8 cellular contexts compared by ENCODE assay signal in the genomic region with DNA sequence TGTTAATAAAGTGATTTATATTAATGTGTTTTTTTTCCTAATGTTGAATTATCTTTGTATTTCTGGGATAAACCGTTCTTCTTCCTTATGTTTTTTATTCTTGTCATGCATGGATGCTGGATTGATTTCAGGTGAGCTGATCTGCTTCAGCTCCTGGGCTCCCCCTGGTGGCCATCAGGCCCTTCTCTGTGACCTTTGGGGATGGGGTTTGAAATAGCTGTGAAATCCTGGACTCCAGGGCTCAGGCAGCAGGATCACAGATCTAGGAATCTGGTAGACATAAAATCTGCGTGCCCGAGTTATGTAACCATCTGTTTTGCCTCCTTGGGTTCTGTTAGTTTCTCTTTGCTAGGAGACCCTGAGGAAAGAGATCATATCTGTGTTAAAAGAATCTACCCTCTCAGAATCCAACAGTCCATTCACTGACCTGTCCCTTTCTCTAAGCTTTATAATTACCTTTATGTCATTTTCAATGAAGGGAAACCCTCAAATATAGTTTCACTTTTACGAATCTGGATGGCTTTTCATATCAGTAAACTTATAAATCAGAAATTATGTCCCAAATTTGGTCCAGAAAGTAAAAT. TPM values are rescaled to one million over a fixed set of nuclear protein-coding genes. Genes with fewer than 3 reads are reported as not detected.
DNase-seq lines count a peak whose midpoint lies in the region; ATAC-seq, FAIRE-seq and TF ChIP-seq lines count a peak whose summit lies in the region.

No MANE protein-coding gene starts in this region.

- H3K27ac Mint-ChIP-seq in WTC11, result no peak overlapping the region

- no peak overlapping the region for H3K4me3 Mint-ChIP-seq in WTC11

- DNase-seq in NCI-H1436 (lab: John Stamatoyannopoulos, UW) (peak; percentile 58), NCI-H1436 treated with DMSO at 0.1 percent for 48 hours (lab: John Stamatoyannopoulos, UW) (no peak), NCI-H2171 treated with DMSO at 0.1 percent for 48 hours (lab: John Stamatoyannopoulos, UW) (peak; percentile 67), WTC11 (ENCODE audit: low spot score) (peak; percentile 87), cardiac fibroblast (ENCODE audit: low read depth in 2 of 2) (peak; percentile 82 to 83), keratinocyte (ENCODE audit: low read depth, low spot score) (no peak)
- peak; percentile 62 to 76 (median 72) for DNase-seq in stimulated activated CD4-positive, alpha-beta T cell treated with anti-CD3 and anti-CD28 coated beads, Interleukin-1b, Interleukin-23, amount 100 ng/mL, for 24 hours (ENCODE audit: low read depth in 4 of 4, low spot score in 1 of 4)

- H2AFZ ChIP-seq in keratinocyte (ENCODE audit: control insufficient read depth, low read length), result no peak overlapping the region

- peak; percentile 92 for FAIRE-seq in keratinocyte (lab: Jason Lieb, UNC)

- no peaks in the 10 kb centered on the region for H3K9me3 ChIP-seq in keratinocyte (ENCODE audit: control insufficient read depth, low read depth, low read length)

- peak; percentile 88 for ATAC-seq in WTC11
- no peak for ATAC-seq in GM19035 (IDR thresholded peaks at IDR 0.05; ENCODE audit: unreplicated experiment)

- H3K9ac ChIP-seq in keratinocyte (ENCODE audit: control insufficient read depth, extremely low read depth, insufficient read depth, low read length), result no peak overlapping the region

- no peaks in the 10 kb centered on the region for H3K36me3 ChIP-seq in keratinocyte (ENCODE audit: control insufficient read depth in 2 of 2, extremely low read depth in 1 of 2, insufficient read depth in 2 of 2, low read length in 2 of 2)

- CTCF ChIA-PET in WTC11 (lab: Charles Lee), result interaction anchor here (0.5 to 3.0 kb wide), 62 partner anchors 9 to 328 kb away, joined by 3 to 136 read pairs (median 5); partner anchors contain the start of genes ARHGEF39, CCDC107, CREB3 and FAM221B

- no peaks in the 10 kb centered on the region for H4K20me1 ChIP-seq in keratinocyte (ENCODE audit: control insufficient read depth, extremely low read depth, insufficient read depth, low read length)

- POLR2A ChIA-PET in WTC11 (lab: Charles Lee), result interaction anchor here (0.5 to 1.0 kb wide), 3 partner anchors 92 to 205 kb away, joined by 3 to 4 read pairs (median 3); partner anchors contain the start of gene TLN1

- H3K27me3 ChIP-seq in keratinocyte (ENCODE audit: control insufficient read depth, extremely low read depth, insufficient read depth, low read length), result no peaks in the 10 kb centered on the region

- H3K4me1 Mint-ChIP-seq in WTC11, result no peaks in the 10 kb centered on the region

- H3K9me3 Mint-ChIP-seq in WTC11, result peaks cover 6% of the 10 kb centered on the region

- dilution Hi-C loops in keratinocyte (cut with MboI; ENCODE audit: extremely low pct_ligation_motif_present, low sequenced_read_pairs), result no loop called here

- H3K4me1 ChIP-seq in keratinocyte (ENCODE audit: control insufficient read depth, extremely low read depth, insufficient read depth, low read length), result no peaks in the 10 kb centered on the region

- no peaks in the 10 kb centered on the region for H3K79me2 ChIP-seq in keratinocyte (ENCODE audit: control insufficient read depth, insufficient read depth, low read length)

- H3K27me3 Mint-ChIP-seq in WTC11 (ENCODE audit: low read depth), result peaks cover 6% of the 10 kb centered on the region

- no peaks in the 10 kb centered on the region for H3K9me1 ChIP-seq in keratinocyte (ENCODE audit: control insufficient read depth, extremely low read depth, insufficient read depth, low read length)

- peak; percentile 87 for TF ChIP-seq CTCF in WTC11 (IDR thresholded peaks at IDR 0.05)
- TF ChIP-seq CTCF in cardiac fibroblast (IDR thresholded peaks at IDR 0.05; ENCODE audit: low read depth, low read length), result peak; percentile 96
- TF ChIP-seq CTCF in keratinocyte (optimal IDR thresholded peaks at IDR 0.05 in 1 of 3, IDR thresholded peaks at IDR 0.05 in 1 of 3, conservative IDR thresholded peaks at IDR 0.05 in 1 of 3; ENCODE audit: extremely low read depth in 1 of 3, insufficient read depth in 2 of 3, low read length in 3 of 3), result peak; percentile 86 to 98 (median 92)

- H3K36me3 Mint-ChIP-seq in WTC11, result peaks cover under 1% of the 10 kb centered on the region; the same call in 1 of the 2 replicates

- no peak overlapping the region for H3K4me2 ChIP-seq in keratinocyte (ENCODE audit: control insufficient read depth, extremely low read depth, insufficient read depth, low read depth, low read length)

- no peak overlapping the region for H3K27ac ChIP-seq in keratinocyte (ENCODE audit: control insufficient read depth, insufficient read depth, low read length)

- H3K4me3 ChIP-seq in cardiac fibroblast (replicated peaks in 1 of 2; ENCODE audit: low read depth in 2 of 2, low read length in 2 of 2) (no peak overlapping the region), keratinocyte (ENCODE audit: control insufficient read depth in 2 of 3, extremely low read depth in 1 of 3, insufficient read depth in 2 of 3, low read depth in 1 of 3, low read length in 3 of 3) (no peak overlapping the region)

TF ChIP-seq in WTC11, 78 proteins besides CTCF, POLR2A, EP300 and RAD21 (continues in another document):
- no peak for TF ChIP-seq JAZF1 (CRISPR knock-in tag; IDR thresholded peaks at IDR 0.05)
- TF ChIP-seq TEAD1 (CRISPR knock-in tag; IDR thresholded peaks at IDR 0.05), result no peak
- TF ChIP-seq STAT6 (CRISPR knock-in tag; conservative IDR thresholded peaks at IDR 0.05; ENCODE audit: low read depth), result no peak
- no peak for TF ChIP-seq HMGA2 (CRISPR knock-in tag; IDR thresholded peaks at IDR 0.05)

RNA-seq across cellular contexts. Expression of gene OR13J1, which starts 12.2 kb away (rescaled TPM):
- not detected in 3 replicates for total RNA-seq in WTC11 (2021)
- polyA plus RNA-seq in keratinocyte, result not detected in 3 replicates
- not detected for polyA plus RNA-seq in keratinocyte (2011; ENCODE audit: low read depth)
- polyA plus RNA-seq in keratinocyte (2011; cell fraction: cytosol; rRNA removed), result not detected in 2 replicates
- not detected in 2 replicates for polyA plus RNA-seq in keratinocyte (2011; cell fraction: nucleus; rRNA removed)
- not detected in 2 replicates for polyA plus RNA-seq in keratinocyte (2012; ENCODE audit: low replicate concordance)
- not detected in 3 replicates for polyA minus RNA-seq in keratinocyte
- polyA minus RNA-seq in keratinocyte (2011; cell fraction: cytosol; rRNA and poly(A)+ RNA removed), result not detected
- polyA minus RNA-seq in keratinocyte (2011; cell fraction: nucleus; rRNA and poly(A)+ RNA removed), result not detected in 2 replicates

RNA-seq across cellular contexts. Expression of gene HRCT1, which starts 23.6 kb away (rescaled TPM):
- total RNA-seq in WTC11 (2021), result 0.41 TPM in 1 of 3 replicates, not detected in the others
- not detected in 3 replicates for polyA plus RNA-seq in keratinocyte
- not detected for polyA plus RNA-seq in keratinocyte (2011; ENCODE audit: low read depth)
- not detected in 2 replicates for polyA plus RNA-seq in keratinocyte (2011; cell fraction: cytosol; rRNA removed)
- polyA plus RNA-seq in keratinocyte (2011; cell fraction: nucleus; rRNA removed), result not detected in 2 replicates
- polyA plus RNA-seq in keratinocyte (2012; ENCODE audit: low replicate concordance), result not detected in 2 replicates
- not detected in 3 replicates for polyA minus RNA-seq in keratinocyte
- not detected for polyA minus RNA-seq in keratinocyte (2011; cell fraction: cytosol; rRNA and poly(A)+ RNA removed)
- polyA minus RNA-seq in keratinocyte (2011; cell fraction: nucleus; rRNA and poly(A)+ RNA removed), result not detected in 2 replicates

RNA-seq across cellular contexts. Expression of gene SPAAR, which starts 26.9 kb away (rescaled TPM):
- 0.23 to 0.33 TPM in 2 of 3 replicates, not detected in the other for total RNA-seq in WTC11 (2021)
- not detected in 3 replicates for polyA plus RNA-seq in keratinocyte
- not detected for polyA plus RNA-seq in keratinocyte (2011; ENCODE audit: low read depth)
- not detected in 2 replicates for polyA plus RNA-seq in keratinocyte (2011; cell fraction: cytosol; rRNA removed)
- polyA plus RNA-seq in keratinocyte (2011; cell fraction: nucleus; rRNA removed), result not detected in 2 replicates
- polyA plus RNA-seq in keratinocyte (2012; ENCODE audit: low replicate concordance), result not detected in 2 replicates
- polyA minus RNA-seq in keratinocyte, result not detected in 3 replicates
- not detected for polyA minus RNA-seq in keratinocyte (2011; cell fraction: cytosol; rRNA and poly(A)+ RNA removed)
- polyA minus RNA-seq in keratinocyte (2011; cell fraction: nucleus; rRNA and poly(A)+ RNA removed), result not detected in 2 replicates

RNA-seq across cellular contexts. Expression of gene TMEM8B, which starts 53.3 kb away (rescaled TPM):
- 9.5 to 10.8 TPM (median 10.2 TPM) in 3 replicates for total RNA-seq in WTC11 (2021)
- 1.3 to 2.0 TPM (median 2.0 TPM) in 3 replicates for polyA plus RNA-seq in keratinocyte
- polyA plus RNA-seq in keratinocyte (2011; ENCODE audit: low read depth), result 0.34 TPM
- 1.5 and 2.8 TPM in 2 replicates for polyA plus RNA-seq in keratinocyte (2011; cell fraction: cytosol; rRNA removed)
- 6.7 and 9.9 TPM in 2 replicates for polyA plus RNA-seq in keratinocyte (2011; cell fraction: nucleus; rRNA removed)
- polyA plus RNA-seq in keratinocyte (2012; ENCODE audit: low replicate concordance), result 4.2 and 4.6 TPM in 2 replicates
- polyA minus RNA-seq in keratinocyte, result 3.0 to 11.8 TPM (median 4.5 TPM) in 3 replicates
- polyA minus RNA-seq in keratinocyte (2011; cell fraction: cytosol; rRNA and poly(A)+ RNA removed), result 2.5 TPM
- polyA minus RNA-seq in keratinocyte (2011; cell fraction: nucleus; rRNA and poly(A)+ RNA removed), result 1.6 and 2.8 TPM in 2 replicates

RNA-seq across cellular contexts. Expression of gene FAM221B, which starts 53.8 kb away (rescaled TPM):
- total RNA-seq in WTC11 (2021), result 0.11 TPM in 1 of 3 replicates, not detected in the others
- not detected in 3 replicates for polyA plus RNA-seq in keratinocyte
- not detected for polyA plus RNA-seq in keratinocyte (2011; ENCODE audit: low read depth)
- polyA plus RNA-seq in keratinocyte (2011; cell fraction: cytosol; rRNA removed), result not detected in 2 replicates
- not detected in 2 replicates for polyA plus RNA-seq in keratinocyte (2011; cell fraction: nucleus; rRNA removed)
- not detected in 2 replicates for polyA plus RNA-seq in keratinocyte (2012; ENCODE audit: low replicate concordance)
- not detected in 3 replicates for polyA minus RNA-seq in keratinocyte
- polyA minus RNA-seq in keratinocyte (2011; cell fraction: cytosol; rRNA and poly(A)+ RNA removed), result not detected
- polyA minus RNA-seq in keratinocyte (2011; cell fraction: nucleus; rRNA and poly(A)+ RNA removed), result not detected in 2 replicates

Comparison
In these comparisons a context has a peak if more than half of its experiments do, and no peak if none do; other contexts are left out.
1. DNase-seq: peak in NCI-H1436 (single experiment), NCI-H2171 treated with DMSO at 0.1 percent for 48 hours (single experiment), WTC11 (single experiment), cardiac fibroblast (2 of 2) and stimulated activated CD4-positive, alpha-beta T cell treated with anti-CD3 and anti-CD28 coated beads, Interleukin-1b, Interleukin-23, amount 100 ng/mL, for 24 hours (4 of 4); none in NCI-H1436 treated with DMSO at 0.1 percent for 48 hours (single experiment) and keratinocyte (single experiment).
2. Peak in every context shown above with its lines, with median percentiles within 50 percentile points of each other: CTCF ChIP-seq.